ENCODE assay signal across 25 cellular contexts in genomic region chr15:91586542-91586941, GRCh38.
"Had no signal": no experiment of that assay in that cellular context is flagged by ENCODE, and none has a peak within 500 bp of the region (broad histone marks: within the 10 kb centered on the region; RNA-seq: fewer than 3 reads in every experiment).

No MANE protein-coding gene starts in this region.

- H3K36me3 ChIP-seq: lower lobe of right lung, ovary, prostate gland, sigmoid colon, spleen, suprapubic skin, thoracic aorta, tibial artery, upper lobe of right lung had no signal

- FAIRE-seq: small intestine, urothelium cell line had no signal

- DNase-seq: hypothalamus; islet precursor cell; left ventricle myocardium superior; lower lobe of right lung; mammary epithelial cell; mesenchymal stem cell; naive B cell; natural killer cell; nephron progenitor cell; ovary; retina; right cardiac atrium; sigmoid colon; small intestine; spleen; stimulated activated CD4-positive, alpha-beta T cell treated with anti-CD3 and anti-CD28 coated beads, Interleukin-4, amount 100 ng/mL, for 24 hours; stimulated activated naive CD4-positive, alpha-beta T cell; tibial artery; trophoblast cell; upper lobe of right lung had no signal

- H3K27ac ChIP-seq: lower lobe of right lung, ovary, prostate gland, sigmoid colon, spleen, suprapubic skin, thoracic aorta, tibial artery, upper lobe of right lung had no signal

- H3K9me3 ChIP-seq: lower lobe of right lung, ovary, prostate gland, sigmoid colon, spleen, suprapubic skin, thoracic aorta, tibial artery, upper lobe of right lung had no signal

- ATAC-seq: left ventricle myocardium superior; lower lobe of right lung; natural killer cell; right cardiac atrium; stimulated activated effector memory CD8-positive, alpha-beta T cell treated with anti-CD3 and anti-CD28 coated beads, Interleukin-12 subunit alpha, Interleukin-12 subunit beta, amount 100 ng/mL, for 72 hours; upper lobe of right lung had no signal

- H3K27me3 ChIP-seq: ovary, sigmoid colon, suprapubic skin, tibial artery, upper lobe of right lung had no signal

- H3K4me1 ChIP-seq: lower lobe of right lung, prostate gland, sigmoid colon, spleen, suprapubic skin, tibial artery, upper lobe of right lung had no signal

- H3K4me3 ChIP-seq: lower lobe of right lung, ovary, prostate gland, sigmoid colon, spleen, suprapubic skin, thoracic aorta, tibial artery, upper lobe of right lung had no signal
